In genomic region chr15:67105991-67106763, GRCh38 we compare ENCODE assay signal across 9 cellular contexts. TPM values are rescaled to one million over a fixed set of nuclear protein-coding genes. Genes with fewer than 3 reads are reported as not detected.
A peak's percentile ranks its signal among the peaks of the same experiment; 100 is the strongest.
DNase-seq lines count a peak whose midpoint lies in the region; ATAC-seq and TF ChIP-seq lines count a peak whose summit lies in the region.
"Had no signal": no experiment of that assay in that cellular context is flagged by ENCODE, and none has a peak within 500 bp of the region (broad histone marks: within the 10 kb centered on the region; RNA-seq: fewer than 3 reads in every experiment).

No MANE protein-coding gene starts in this region.

- peaks cover 2% of the 10 kb centered on the region in 2 donors for H3K9me3 Mint-ChIP-seq in activated T-cell treated with anti-CD3 and anti-CD28 coated beads, Interleukin-2, amount 50 U/mL, for 72 hours

- no peak for DNase-seq in activated T-cell treated with anti-CD3 and anti-CD28 coated beads, Interleukin-2, amount 50 U/mL, for 72 hours
- no peak for DNase-seq in activated T-cell treated with anti-CD3 and anti-CD28 coated beads, Interleukin-2, amount 50 U/mL, for 48 hours
- DNase-seq in ascending aorta (ENCODE audit: low spot score in 2 of 2) (no peak), thyroid gland (no peak), COLO668 (lab: John Stamatoyannopoulos, UW; ENCODE audit: unreplicated experiment) (no peak), HPDE6-E6E7 (ENCODE audit: extremely low spot score) (no peak), GM20000 (ENCODE audit: low spot score) (no peak)

- H3K36me3 ChIP-seq in ascending aorta (no peaks in the 10 kb centered on the region), mesodermal cell (ENCODE audit: control insufficient read depth, insufficient read depth, low read length) (peaks cover 14% of the 10 kb centered on the region), thyroid gland (no peaks in the 10 kb centered on the region)

- H3K27me3 Mint-ChIP-seq in activated T-cell treated with anti-CD3 and anti-CD28 coated beads, Interleukin-2, amount 50 U/mL, for 72 hours (ENCODE audit: low read depth), result no peaks in the 10 kb centered on the region

- 83 to 91% methylated on average over 8 of the region's 8 CpGs for WGBS in mesodermal cell (ENCODE audit: insufficient coverage in 2 of 2), 2 experiments
- WGBS in thyroid gland, 2 donors, result 87 to 92% methylated on average over 8 of the region's 8 CpGs

- TF ChIP-seq CTCF in ascending aorta (IDR thresholded peaks at IDR 0.05), result no peak
- TF ChIP-seq CTCF in thyroid gland (IDR thresholded peaks at IDR 0.05), result no peak
- TF ChIP-seq CTCF in GM20000 (IDR thresholded peaks at IDR 0.05; ENCODE audit: extremely low read depth, missing control alignments), result no peak

- no peak for TF ChIP-seq POLR2A in thyroid gland (IDR thresholded peaks at IDR 0.05)

- ATAC-seq in activated T-cell treated with anti-CD3 and anti-CD28 coated beads, Interleukin-2, amount 50 U/mL, for 72 hours (replicated peaks in 1 of 2), result no peak

- peaks cover 13% of the 10 kb centered on the region for H3K4me1 Mint-ChIP-seq in activated T-cell treated with anti-CD3 and anti-CD28 coated beads, Interleukin-2, amount 50 U/mL, for 72 hours (ENCODE audit: low read depth)

- H3K4me3 Mint-ChIP-seq in activated T-cell treated with anti-CD3 and anti-CD28 coated beads, Interleukin-2, amount 50 U/mL, for 72 hours, result peak overlapping the region; percentile 26 to 42

- intact Hi-C loops in ascending aorta (cut with DNase I) (loop anchor here (1.0 to 5.0 kb wide), 8 partner anchors 15 to 224 kb away; partner anchors contain the start of genes AAGAB, IQCH and SMAD3), thyroid gland (cut with DNase I) (no loop called here)

- no peaks in the 10 kb centered on the region for H3K9me3 ChIP-seq in ascending aorta
- peaks cover 8% of the 10 kb centered on the region for H3K9me3 ChIP-seq in mesodermal cell (ENCODE audit: control insufficient read depth, low read length)
- H3K9me3 ChIP-seq in thyroid gland, result no peaks in the 10 kb centered on the region

- no peak overlapping the region for H3K4me3 ChIP-seq in ascending aorta
- H3K4me3 ChIP-seq in mesodermal cell (ENCODE audit: extremely low read depth, insufficient read depth, low read length, poor library complexity, severe bottlenecking), result no peak overlapping the region
- no peak overlapping the region for H3K4me3 ChIP-seq in thyroid gland (replicated peaks in 1 of 3)

- H3K27me3 ChIP-seq in ascending aorta, result no peaks in the 10 kb centered on the region
- H3K27me3 ChIP-seq in thyroid gland, result no peaks in the 10 kb centered on the region

- peak overlapping the region; percentile 1 for H3K27ac Mint-ChIP-seq in activated T-cell treated with anti-CD3 and anti-CD28 coated beads, Interleukin-2, amount 50 U/mL, for 72 hours

- H3K4me1 ChIP-seq in ascending aorta (peaks cover 23 to 53% of the 10 kb centered on the region in 2 donors), mesodermal cell (ENCODE audit: control insufficient read depth, insufficient read depth, low read length, poor library complexity, severe bottlenecking) (peaks cover 80% of the 10 kb centered on the region), thyroid gland (peaks cover 79 to 96% of the 10 kb centered on the region in 2 donors)

- peak overlapping the region; percentile 84 to 85 for H3K27ac ChIP-seq in ascending aorta
- H3K27ac ChIP-seq in mesodermal cell (ENCODE audit: low read depth, low read length, severe bottlenecking), result peak overlapping the region; percentile 92
- H3K27ac ChIP-seq in thyroid gland, result peak overlapping the region; percentile 56 to 77 (median 74)
- H3K27ac ChIP-seq: C4-2B had no signal

- H3K36me3 Mint-ChIP-seq in activated T-cell treated with anti-CD3 and anti-CD28 coated beads, Interleukin-2, amount 50 U/mL, for 72 hours (ENCODE audit: insufficient read depth in 2 of 2), result peaks cover 7 to 8% of the 10 kb centered on the region in 2 donors

RNA-seq across cellular contexts. Expression of gene SMAD3, which starts 40.8 kb away (rescaled TPM):
- 10 to 100 TPM; 47.4 to 68.9 TPM for total RNA-seq in activated T-cell treated with anti-CD3 and anti-CD28 coated beads, Interleukin-2, amount 50 U/mL, for 72 hours
- 89.3 TPM for total RNA-seq in ascending aorta
- 38.8 TPM for polyA plus RNA-seq in mesodermal cell (2013, experiment 1 of 2)
- polyA plus RNA-seq in mesodermal cell (2013, experiment 2 of 2), result 36.1 TPM
- 10 to 100 TPM; 33.6 to 66.5 (median 47.3) TPM for total RNA-seq in thyroid gland
